13 cellular contexts compared by ENCODE assay signal in the genomic region with DNA sequence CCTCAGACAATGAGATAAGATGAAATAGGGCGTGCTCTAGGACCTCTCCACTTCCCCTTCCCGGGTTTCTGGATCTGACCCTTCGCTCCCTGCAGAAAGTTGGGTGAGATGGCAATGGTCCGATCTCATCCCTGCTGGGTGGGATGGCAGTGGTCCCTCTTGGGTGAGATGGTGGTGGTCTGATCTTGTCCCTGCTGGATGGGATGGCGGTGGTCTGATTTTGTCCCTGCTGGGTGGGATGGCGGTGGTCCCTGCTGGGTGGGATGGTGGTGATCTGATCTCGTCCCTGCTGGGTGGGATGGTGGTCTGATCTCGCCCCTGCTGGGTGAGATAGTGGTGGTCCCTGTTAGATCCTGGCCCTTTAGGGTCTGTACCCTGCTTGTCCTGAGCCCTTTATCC. TPM values are rescaled to one million over a fixed set of nuclear protein-coding genes. Genes with fewer than 3 reads are reported as not detected.
DNase-seq lines count a peak whose midpoint lies in the region; ATAC-seq, FAIRE-seq and TF ChIP-seq lines count a peak whose summit lies in the region.
"Had no signal": no experiment of that assay in that cellular context is flagged by ENCODE, and none has a peak within 500 bp of the region (broad histone marks: within the 10 kb centered on the region; RNA-seq: fewer than 3 reads in every experiment).

No MANE protein-coding gene starts in this region.

- H3K4me3 ChIP-seq in Peyer's patch = peak overlapping the region in 2 of 4 donors; percentile 25 to 33
- peak overlapping the region in 1 of 3 experiments; percentile 66; a peak in 4 of 6 replicates for H3K4me3 ChIP-seq in HepG2 (replicated peaks in 1 of 3; ENCODE audit: insufficient read depth in 1 of 3, low read depth in 2 of 3, low read length in 3 of 3)
- no peak overlapping the region for H3K4me3 ChIP-seq in small intestine (ENCODE audit: low read depth in 1 of 2, low read length in 2 of 2)
- no peak overlapping the region for H3K4me3 ChIP-seq in lower leg skin (ENCODE audit: low read depth, poor library complexity, severe bottlenecking)

- TF ChIP-seq EP300 in HepG2 (IDR thresholded peaks at IDR 0.05; ENCODE audit: low read depth in 2 of 2, low read length in 2 of 2) (no peak), HepG2 (CRISPR knock-in tag; IDR thresholded peaks at IDR 0.05; ENCODE audit: borderline replicate concordance) (no peak)

- H3K27ac ChIP-seq in Peyer's patch = peak overlapping the region; percentile 74 to 97 (median 93)
- peak overlapping the region; percentile 97 for H3K27ac ChIP-seq in HepG2 (ENCODE audit: extremely low read length, insufficient read depth, low read length)
- peak overlapping the region; percentile 89 to 92 for H3K27ac ChIP-seq in small intestine (ENCODE audit: low read depth in 1 of 2, low read length in 1 of 2)
- H3K27ac ChIP-seq: brain microvascular endothelial cell had no signal

- no peaks in the 10 kb centered on the region for H3K79me2 ChIP-seq in HepG2 (ENCODE audit: insufficient read depth, low read length)

- no peaks in the 10 kb centered on the region for H4K20me1 ChIP-seq in HepG2 (ENCODE audit: insufficient read depth, low read length)

- H3K9me3 ChIP-seq in Peyer's patch (no peaks in the 10 kb centered on the region), HepG2 (ENCODE audit: low read length) (no peaks in the 10 kb centered on the region), small intestine (ENCODE audit: control insufficient read depth, low read depth) (no peaks in the 10 kb centered on the region)

- intact Hi-C loops in HepG2 (cut with micrococcal nuclease; ENCODE audit: unreplicated experiment) = loop anchor here (1.0 kb wide), 1 partner anchor 37 kb away; no protein-coding TSS in a partner anchor
- intact Hi-C loops in lower leg skin (cut with DNase I; ENCODE audit: low total_unique reads) = no loop called here

- TF ChIP-seq POLR2A in Peyer's patch (IDR thresholded peaks at IDR 0.05) (no peak), HepG2 (IDR thresholded peaks at IDR 0.05; ENCODE audit: insufficient read depth in 1 of 2, low read depth in 2 of 2, low read length in 2 of 2) (no peak), lower leg skin (IDR thresholded peaks at IDR 0.05) (no peak)

- ATAC-seq in GM21515 (IDR thresholded peaks at IDR 0.05; ENCODE audit: unreplicated experiment) (peak; percentile 22), HepG2 (no peak)
- ATAC-seq: activated CD8-positive, alpha-beta T cell treated with anti-CD3 and anti-CD28 coated beads, Interleukin-2, amount 10 ng/mL, durations not matched to agents 7 days and 5 days had no signal

- DNase-seq in Peyer's patch (no peak), HepG2 (ENCODE audit: low spot score) (no peak), small intestine (no peak), lower leg skin (ENCODE audit: low spot score in 2 of 2) (no peak), OCI-M2 (lab: John Stamatoyannopoulos, UW; ENCODE audit: unreplicated experiment) (no peak), NCI-H82 treated with DMSO at 0.1 percent for 48 hours (lab: John Stamatoyannopoulos, UW; ENCODE audit: unreplicated experiment) (no peak), NCI-H1105 (lab: John Stamatoyannopoulos, UW) (no peak)
- DNase-seq: activated CD8-positive, alpha-beta T cell treated with anti-CD3 and anti-CD28 coated beads, Interleukin-2, amount 10 ng/mL, durations not matched to agents 7 days and 5 days; activated effector memory CD4-positive, alpha-beta T cell treated with Interleukin-2 at 50 U/mL for 16 hours; brain microvascular endothelial cell; hippocampal formation; NCI-H2171 treated with DMSO at 0.1 percent for 48 hours had no signal

- H3K4me2 ChIP-seq in HepG2 (ENCODE audit: low read depth, low read length) = peak overlapping the region; percentile 96

- in situ Hi-C loops in HepG2 (cut with HindIII; ENCODE audit: extremely low pct_ligation_motif_present, low pct_unique_long_range_greater_than_20kb) = no loop called here

- H2AFZ ChIP-seq in HepG2 (ENCODE audit: low read length) = no peak overlapping the region

- H3K27me3 ChIP-seq in Peyer's patch (no peaks in the 10 kb centered on the region), HepG2 (ENCODE audit: control insufficient read depth in 1 of 2, insufficient read depth in 2 of 2, low read length in 2 of 2) (no peaks in the 10 kb centered on the region), small intestine (ENCODE audit: control insufficient read depth in 2 of 2, insufficient read depth in 2 of 2, low read length in 2 of 2) (no peaks in the 10 kb centered on the region)
- H3K27me3 ChIP-seq: brain microvascular endothelial cell had no signal

- TF ChIP-seq CTCF in Peyer's patch (IDR thresholded peaks at IDR 0.05) (no peak), HepG2 (CRISPR knock-in tag; IDR thresholded peaks at IDR 0.05) (no peak), lower leg skin (IDR thresholded peaks at IDR 0.05) (no peak)

- FAIRE-seq in HepG2 (lab: Jason Lieb, UNC) (no peak), small intestine (lab: Jason Lieb, UNC) (no peak)

- 80% methylated on average over 5 of the region's 8 CpGs for WGBS in HepG2 (ENCODE audit: low lambda C conversion rate)
- 32 to 60% (median 32%) methylated on average over 5 to 8 of the region's 8 CpGs for WGBS in small intestine, 3 donors
- WGBS in lower leg skin, 2 donors = 75 to 83% methylated on average over 8 of the region's 8 CpGs

- TSS peak; percentile 89 for BruUV-seq in HepG2 (replicated peaks; lab: Mats Ljungman, UMichigan)

- POLR2A ChIA-PET in HepG2 (lab: Yijun Ruan, JAX) = interaction anchor here (0.9 to 2.5 kb wide), 12 partner anchors 8 to 207 kb away, joined by 3 to 38 read pairs (median 7); a partner anchor contains a TSS

- no peak for TF ChIP-seq RAD21 in HepG2 (CRISPR knock-in tag; IDR thresholded peaks at IDR 0.05)

- peak overlapping the region; percentile 51 for H3K9ac ChIP-seq in HepG2 (ENCODE audit: insufficient read depth, low read depth, low read length)

- H3K36me3 ChIP-seq in Peyer's patch (no peaks in the 10 kb centered on the region), HepG2 (replicated peaks in 1 of 2; ENCODE audit: control insufficient read depth in 1 of 2, insufficient read depth in 2 of 2, low read length in 2 of 2) (no peaks in the 10 kb centered on the region), small intestine (ENCODE audit: control insufficient read depth in 2 of 2, insufficient read depth in 2 of 2, low read length in 2 of 2) (no peaks in the 10 kb centered on the region)
- H3K36me3 ChIP-seq: brain microvascular endothelial cell had no signal

- peaks cover 3 to 56% (median 26%) of the 10 kb centered on the region in 4 donors for H3K4me1 ChIP-seq in Peyer's patch
- H3K4me1 ChIP-seq in HepG2 (ENCODE audit: insufficient read depth, low read length) = peaks cover 45% of the 10 kb centered on the region
- peaks cover 10 to 14% of the 10 kb centered on the region in 2 donors for H3K4me1 ChIP-seq in small intestine (ENCODE audit: control insufficient read depth in 2 of 2, insufficient read depth in 1 of 2, low read depth in 1 of 2, low read length in 1 of 2)

- CTCF ChIA-PET in HepG2 (lab: Yijun Ruan, JAX; ENCODE audit: low intra/inter-chr PET ratio, low total read pairs) = no interaction called here

TF ChIP-seq in HepG2, 621 proteins besides CTCF, POLR2A, EP300 and RAD21 (continues in another document):
- TF ChIP-seq, protein P1, sequence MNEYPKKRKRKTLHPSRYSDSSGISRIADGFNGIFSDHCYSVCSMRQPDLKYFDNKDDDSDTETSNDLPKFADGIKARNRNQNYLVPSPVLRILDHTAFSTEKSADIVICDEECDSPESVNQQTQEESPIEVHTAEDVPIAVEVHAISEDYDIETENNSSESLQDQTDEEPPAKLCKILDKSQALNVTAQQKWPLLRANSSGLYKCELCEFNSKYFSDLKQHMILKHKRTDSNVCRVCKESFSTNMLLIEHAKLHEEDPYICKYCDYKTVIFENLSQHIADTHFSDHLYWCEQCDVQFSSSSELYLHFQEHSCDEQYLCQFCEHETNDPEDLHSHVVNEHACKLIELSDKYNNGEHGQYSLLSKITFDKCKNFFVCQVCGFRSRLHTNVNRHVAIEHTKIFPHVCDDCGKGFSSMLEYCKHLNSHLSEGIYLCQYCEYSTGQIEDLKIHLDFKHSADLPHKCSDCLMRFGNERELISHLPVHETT (CRISPR knock-in tag; conservative IDR thresholded peaks at IDR 0.05) = no peak
- TF ChIP-seq, protein P2, sequence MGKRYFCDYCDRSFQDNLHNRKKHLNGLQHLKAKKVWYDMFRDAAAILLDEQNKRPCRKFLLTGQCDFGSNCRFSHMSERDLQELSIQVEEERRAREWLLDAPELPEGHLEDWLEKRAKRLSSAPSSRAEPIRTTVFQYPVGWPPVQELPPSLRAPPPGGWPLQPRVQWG (CRISPR knock-in tag; IDR thresholded peaks at IDR 0.05; ENCODE audit: borderline replicate concordance, low read depth) = no peak

RNA-seq across cellular contexts. Expression of a gene that starts 21.3 kb away (rescaled TPM):
- total RNA-seq in Peyer's patch (100 to 1,000 TPM; 104 to 469 (median 424) TPM), HepG2 (2016; rRNA removed; fragmentation: Illumina TruSeq; extraction: Trizol) (0.69 and 1.4 TPM in 2 replicates), lower leg skin (100 to 1,000 TPM in 1 of 4 donors, 10 to 100 TPM in 3; 75.4 to 107 (median 87.1) TPM)
- 0.26 and 0.30 TPM in 2 replicates for total RNA-seq in HepG2 (2016; cell fraction: cytosol; rRNA removed; fragmentation: Illumina TruSeq; extraction: Trizol; ENCODE audit: low read depth)
- total RNA-seq in HepG2 (2016; cell fraction: insoluble cytoplasmic fraction; rRNA removed; fragmentation: Illumina TruSeq; extraction: Trizol) = 0.55 and 1.3 TPM in 2 replicates
- total RNA-seq in HepG2 (2016; cell fraction: membrane; rRNA removed; fragmentation: Illumina TruSeq; extraction: Trizol) = 0.65 and 0.72 TPM in 2 replicates
- 0.94 and 0.99 TPM in 2 replicates for total RNA-seq in HepG2 (2016; cell fraction: nucleus; rRNA removed; fragmentation: Illumina TruSeq; extraction: Trizol)
- polyA plus RNA-seq in HepG2 (2011; rRNA removed) (0.88 and 1.1 TPM in 2 replicates), small intestine (100 to 1,000 TPM in 2 of 3 donors, 10 to 100 TPM in 1; 97.8 to 169 (median 116) TPM)
- polyA plus RNA-seq in HepG2 (2011; cell fraction: cytosol; rRNA removed) = 0.90 and 1.3 TPM in 2 replicates
- 2.7 and 3.0 TPM in 2 replicates for polyA plus RNA-seq in HepG2 (2011; cell fraction: nucleus; rRNA removed)
- 0.76 and 1.3 TPM in 2 replicates for polyA plus RNA-seq in HepG2 (2012)
- 0.14 and 0.15 TPM in 2 replicates for polyA plus RNA-seq in HepG2 (2016; cell fraction: cytosol; fragmentation: Illumina TruSeq; extraction: Trizol; ENCODE audit: low read depth)
- polyA plus RNA-seq in HepG2 (2016; cell fraction: insoluble cytoplasmic fraction; fragmentation: Illumina TruSeq; extraction: Trizol; ENCODE audit: low read depth) = 0.84 and 1.1 TPM in 2 replicates
- 0.31 and 0.55 TPM in 2 replicates for polyA plus RNA-seq in HepG2 (2016; cell fraction: membrane; fragmentation: Illumina TruSeq; extraction: Trizol; ENCODE audit: low read depth)
- 2.0 and 2.6 TPM in 2 replicates for polyA plus RNA-seq in HepG2 (2016; cell fraction: nucleus; fragmentation: Illumina TruSeq; extraction: Trizol; ENCODE audit: insufficient read depth, low read depth)
- 2.0 and 3.1 TPM in 2 replicates for polyA minus RNA-seq in HepG2 (2011; rRNA and poly(A)+ RNA removed; ENCODE audit: low replicate concordance)
- 0.62 and 0.79 TPM in 2 replicates for polyA minus RNA-seq in HepG2 (2011; cell fraction: cytosol; rRNA and poly(A)+ RNA removed)
- polyA minus RNA-seq in HepG2 (2011; cell fraction: nucleus; rRNA and poly(A)+ RNA removed) = 0.64 and 0.87 TPM in 2 replicates
- total RNA-seq: activated CD8-positive, alpha-beta T cell treated with anti-CD3 and anti-CD28 coated beads, Interleukin-2, amount 10 ng/mL, durations not matched to agents 7 days and 5 days had no signal

Comparison
In these comparisons a context has a peak if more than half of its experiments do, and no peak if none do; other contexts are left out.
1. RNA of a gene that starts 21.3 kb away (total RNA-seq): 104 to 469 TPM in Peyer's patch and 75.4 to 107 TPM in lower leg skin; 0.26 to 1.4 TPM in HepG2; every median in the first group is over 10 times any median in the second.
2. Peak in every context shown above with its lines, with median percentiles within 50 percentile points of each other: H3K27ac ChIP-seq.